1 cellular context compared by ENCODE assay signal in the genomic region with DNA sequence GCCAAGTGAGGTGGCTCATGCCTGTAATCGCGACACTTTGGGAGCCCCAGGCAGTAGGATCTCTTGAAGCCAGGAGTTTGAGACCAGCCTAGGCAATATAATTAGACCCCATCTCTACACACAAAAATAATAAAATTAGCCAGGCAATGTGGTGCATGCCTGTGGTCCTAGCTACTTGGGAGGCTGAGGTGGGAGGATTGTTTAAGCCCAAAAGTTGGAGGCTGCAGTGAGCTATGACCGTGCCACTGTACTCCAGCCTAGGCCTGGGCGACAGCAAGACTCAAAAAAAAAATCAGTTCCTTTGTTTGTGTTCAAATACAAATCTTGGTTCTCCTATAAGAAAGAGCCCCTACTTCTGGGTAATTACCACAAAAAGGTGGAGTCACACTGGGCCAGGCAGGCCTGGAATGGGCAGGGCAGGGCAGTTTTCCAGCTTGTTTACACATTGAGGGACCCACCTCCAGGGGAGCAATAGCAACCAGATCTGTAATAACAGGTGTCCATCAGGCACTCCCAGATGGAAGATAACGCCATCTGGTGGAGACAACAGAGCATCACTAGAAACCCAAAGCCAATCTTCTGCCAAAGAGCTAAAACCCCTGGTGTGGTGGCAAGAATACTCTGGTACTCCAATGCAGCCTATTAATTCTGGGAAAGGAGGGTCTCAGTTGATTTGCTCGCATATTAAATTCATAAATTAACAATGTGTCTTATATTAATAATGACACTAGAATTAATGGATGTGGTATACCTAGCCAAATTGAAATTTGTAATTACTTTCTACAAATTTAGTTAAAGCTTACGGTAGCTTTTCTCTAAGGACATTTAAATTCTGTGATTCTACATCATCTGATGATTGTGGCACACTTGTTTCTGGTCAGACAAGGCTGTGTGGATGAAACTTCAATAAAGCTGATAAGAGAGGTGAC.
A peak's percentile ranks its signal among the peaks of the same experiment; 100 is the strongest.
TF ChIP-seq lines count a peak whose summit lies in the region.

No MANE protein-coding gene starts in this region.

TF ChIP-seq in HepG2, 621 proteins besides CTCF, POLR2A, EP300 and RAD21 (continued from another document and continues in another):
- TF ChIP-seq, protein P1, sequence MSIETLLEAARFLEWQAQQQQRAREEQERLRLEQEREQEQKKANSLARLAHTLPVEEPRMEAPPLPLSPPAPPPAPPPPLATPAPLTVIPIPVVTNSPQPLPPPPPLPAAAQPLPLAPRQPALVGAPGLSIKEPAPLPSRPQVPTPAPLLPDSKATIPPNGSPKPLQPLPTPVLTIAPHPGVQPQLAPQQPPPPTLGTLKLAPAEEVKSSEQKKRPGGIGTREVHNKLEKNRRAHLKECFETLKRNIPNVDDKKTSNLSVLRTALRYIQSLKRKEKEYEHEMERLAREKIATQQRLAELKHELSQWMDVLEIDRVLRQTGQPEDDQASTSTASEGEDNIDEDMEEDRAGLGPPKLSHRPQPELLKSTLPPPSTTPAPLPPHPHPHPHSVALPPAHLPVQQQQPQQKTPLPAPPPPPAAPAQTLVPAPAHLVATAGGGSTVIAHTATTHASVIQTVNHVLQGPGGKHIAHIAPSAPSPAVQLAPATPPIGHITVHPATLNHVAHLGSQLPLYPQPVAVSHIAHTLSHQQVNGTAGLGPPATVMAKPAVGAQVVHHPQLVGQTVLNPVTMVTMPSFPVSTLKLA (IDR thresholded peaks at IDR 0.05): peak; percentile 26; the same call in 1 of the 2 replicates
- TF ChIP-seq SAP130 (CRISPR knock-in tag; IDR thresholded peaks at IDR 0.05; ENCODE audit: low read depth): peak; percentile 77
- no peak for TF ChIP-seq SOX6 (IDR thresholded peaks at IDR 0.05)
- peak; percentile 25 for TF ChIP-seq SOX6 (CRISPR knock-in tag; IDR thresholded peaks at IDR 0.05)
- no peak for TF ChIP-seq ZNF282 (IDR thresholded peaks at IDR 0.05; ENCODE audit: partially characterized antibody)
- peak; percentile 62 for TF ChIP-seq SOX5 (CRISPR knock-in tag; IDR thresholded peaks at IDR 0.05; ENCODE audit: borderline replicate concordance)
- no peak for TF ChIP-seq HNF1A (IDR thresholded peaks at IDR 0.05; ENCODE audit: low read depth)
- TF ChIP-seq HNF1A (CRISPR knock-in tag; IDR thresholded peaks at IDR 0.05; ENCODE audit: borderline replicate concordance): no peak; the same call in 1 of the 2 replicates
- peak; percentile 54 for TF ChIP-seq PPARG (CRISPR knock-in tag; conservative IDR thresholded peaks at IDR 0.05)
- TF ChIP-seq, protein P2, sequence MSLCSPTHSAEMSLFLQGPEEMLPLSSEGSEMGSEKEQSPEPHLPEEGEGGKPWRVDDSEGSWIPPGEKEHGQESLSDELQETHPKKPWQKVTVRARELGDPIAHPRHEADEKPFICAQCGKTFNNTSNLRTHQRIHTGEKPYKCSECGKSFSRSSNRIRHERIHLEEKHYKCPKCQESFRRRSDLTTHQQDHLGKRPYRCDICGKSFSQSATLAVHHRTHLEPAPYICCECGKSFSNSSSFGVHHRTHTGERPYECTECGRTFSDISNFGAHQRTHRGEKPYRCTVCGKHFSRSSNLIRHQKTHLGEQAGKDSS (CRISPR knock-in tag; IDR thresholded peaks at IDR 0.05; ENCODE audit: borderline replicate concordance, low read depth): peak; percentile 45; the same call in 1 of the 2 replicates
- TF ChIP-seq, protein P3, sequence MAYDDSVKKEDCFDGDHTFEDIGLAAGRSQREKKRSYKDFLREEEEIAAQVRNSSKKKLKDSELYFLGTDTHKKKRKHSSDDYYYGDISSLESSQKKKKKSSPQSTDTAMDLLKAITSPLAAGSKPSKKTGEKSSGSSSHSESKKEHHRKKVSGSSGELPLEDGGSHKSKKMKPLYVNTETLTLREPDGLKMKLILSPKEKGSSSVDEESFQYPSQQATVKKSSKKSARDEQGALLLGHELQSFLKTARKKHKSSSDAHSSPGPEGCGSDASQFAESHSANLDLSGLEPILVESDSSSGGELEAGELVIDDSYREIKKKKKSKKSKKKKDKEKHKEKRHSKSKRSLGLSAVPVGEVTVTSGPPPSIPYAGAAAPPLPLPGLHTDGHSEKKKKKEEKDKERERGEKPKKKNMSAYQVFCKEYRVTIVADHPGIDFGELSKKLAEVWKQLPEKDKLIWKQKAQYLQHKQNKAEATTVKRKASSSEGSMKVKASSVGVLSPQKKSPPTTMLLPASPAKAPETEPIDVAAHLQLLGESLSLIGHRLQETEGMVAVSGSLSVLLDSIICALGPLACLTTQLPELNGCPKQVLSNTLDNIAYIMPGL (CRISPR knock-in tag; IDR thresholded peaks at IDR 0.05; ENCODE audit: borderline replicate concordance in 1 of 2, low read depth in 1 of 2): peak; percentile 37 to 82; a peak in 3 of 4 replicates
- no peak for TF ChIP-seq GTF3A (CRISPR knock-in tag; conservative IDR thresholded peaks at IDR 0.05)
- no peak for TF ChIP-seq PAX8 (CRISPR knock-in tag; IDR thresholded peaks at IDR 0.05; ENCODE audit: borderline replicate concordance)
- peak; percentile 44; the same call in 1 of the 2 replicates for TF ChIP-seq HIC2 (CRISPR knock-in tag; IDR thresholded peaks at IDR 0.05; ENCODE audit: low read depth)
- TF ChIP-seq, protein P4, sequence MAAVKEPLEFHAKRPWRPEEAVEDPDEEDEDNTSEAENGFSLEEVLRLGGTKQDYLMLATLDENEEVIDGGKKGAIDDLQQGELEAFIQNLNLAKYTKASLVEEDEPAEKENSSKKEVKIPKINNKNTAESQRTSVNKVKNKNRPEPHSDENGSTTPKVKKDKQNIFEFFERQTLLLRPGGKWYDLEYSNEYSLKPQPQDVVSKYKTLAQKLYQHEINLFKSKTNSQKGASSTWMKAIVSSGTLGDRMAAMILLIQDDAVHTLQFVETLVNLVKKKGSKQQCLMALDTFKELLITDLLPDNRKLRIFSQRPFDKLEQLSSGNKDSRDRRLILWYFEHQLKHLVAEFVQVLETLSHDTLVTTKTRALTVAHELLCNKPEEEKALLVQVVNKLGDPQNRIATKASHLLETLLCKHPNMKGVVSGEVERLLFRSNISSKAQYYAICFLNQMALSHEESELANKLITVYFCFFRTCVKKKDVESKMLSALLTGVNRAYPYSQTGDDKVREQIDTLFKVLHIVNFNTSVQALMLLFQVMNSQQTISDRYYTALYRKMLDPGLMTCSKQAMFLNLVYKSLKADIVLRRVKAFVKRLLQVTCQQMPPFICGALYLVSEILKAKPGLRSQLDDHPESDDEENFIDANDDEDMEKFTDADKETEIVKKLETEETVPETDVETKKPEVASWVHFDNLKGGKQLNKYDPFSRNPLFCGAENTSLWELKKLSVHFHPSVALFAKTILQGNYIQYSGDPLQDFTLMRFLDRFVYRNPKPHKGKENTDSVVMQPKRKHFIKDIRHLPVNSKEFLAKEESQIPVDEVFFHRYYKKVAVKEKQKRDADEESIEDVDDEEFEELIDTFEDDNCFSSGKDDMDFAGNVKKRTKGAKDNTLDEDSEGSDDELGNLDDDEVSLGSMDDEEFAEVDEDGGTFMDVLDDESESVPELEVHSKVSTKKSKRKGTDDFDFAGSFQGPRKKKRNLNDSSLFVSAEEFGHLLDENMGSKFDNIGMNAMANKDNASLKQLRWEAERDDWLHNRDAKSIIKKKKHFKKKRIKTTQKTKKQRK (IDR thresholded peaks at IDR 0.05; ENCODE audit: low read length): no peak
- no peak for TF ChIP-seq ZMAT5 (CRISPR knock-in tag; IDR thresholded peaks at IDR 0.05; ENCODE audit: borderline replicate concordance, low read depth)
- TF ChIP-seq ZBTB1 (CRISPR knock-in tag; IDR thresholded peaks at IDR 0.05; ENCODE audit: borderline replicate concordance): no peak
- TF ChIP-seq HNF4A (CRISPR knock-in tag; IDR thresholded peaks at IDR 0.05): 0 out of 2 replicates have a peak, but pooled peaks have one; percentile 20
- TF ChIP-seq HNF1B (CRISPR knock-in tag; IDR thresholded peaks at IDR 0.05): peak; percentile 71
- peak; percentile 41; the same call in 1 of the 2 replicates for TF ChIP-seq ELF3 (CRISPR knock-in tag; IDR thresholded peaks at IDR 0.05)
- TF ChIP-seq NR1H2 (CRISPR knock-in tag; IDR thresholded peaks at IDR 0.05; ENCODE audit: borderline replicate concordance, low read depth): no peak
- TF ChIP-seq ZNF737 (CRISPR knock-in tag; IDR thresholded peaks at IDR 0.05; ENCODE audit: borderline replicate concordance): no peak
- peak; percentile 57; the same call in 1 of the 2 replicates for TF ChIP-seq KMT2A (CRISPR knock-in tag; IDR thresholded peaks at IDR 0.05)
- TF ChIP-seq ISL2 (CRISPR knock-in tag; IDR thresholded peaks at IDR 0.05): peak; percentile 37; the same call in 1 of the 2 replicates
- 0 out of 2 replicates have a peak, but pooled peaks have one; percentile 29 for TF ChIP-seq MXD3 (CRISPR knock-in tag; IDR thresholded peaks at IDR 0.05)
- TF ChIP-seq, protein P5, sequence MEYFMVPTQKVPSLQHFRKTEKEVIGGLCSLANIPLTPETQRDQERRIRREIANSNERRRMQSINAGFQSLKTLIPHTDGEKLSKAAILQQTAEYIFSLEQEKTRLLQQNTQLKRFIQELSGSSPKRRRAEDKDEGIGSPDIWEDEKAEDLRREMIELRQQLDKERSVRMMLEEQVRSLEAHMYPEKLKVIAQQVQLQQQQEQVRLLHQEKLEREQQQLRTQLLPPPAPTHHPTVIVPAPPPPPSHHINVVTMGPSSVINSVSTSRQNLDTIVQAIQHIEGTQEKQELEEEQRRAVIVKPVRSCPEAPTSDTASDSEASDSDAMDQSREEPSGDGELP (IDR thresholded peaks at IDR 0.05; ENCODE audit: borderline replicate concordance, low read depth): peak; percentile 75; the same call in 1 of the 2 replicates
- no peak for TF ChIP-seq ZNF431 (CRISPR knock-in tag; IDR thresholded peaks at IDR 0.05; ENCODE audit: borderline replicate concordance, low read depth)
- no peak for TF ChIP-seq GATA4 (IDR thresholded peaks at IDR 0.05; ENCODE audit: borderline replicate concordance, low read depth)
- TF ChIP-seq ZNF781 (CRISPR knock-in tag; IDR thresholded peaks at IDR 0.05; ENCODE audit: borderline replicate concordance, not compliant biosample characterization): no peak
